Comparison of ENCODE assay signal across 34 cellular contexts in genomic region chr11:31295308-31295707, GRCh38.
"Had no signal": no experiment of that assay in that cellular context is flagged by ENCODE, and none has a peak within 500 bp of the region (broad histone marks: within the 10 kb centered on the region; RNA-seq: fewer than 3 reads in every experiment).

No MANE protein-coding gene starts in this region.

- DNase-seq: activated CD4-positive, alpha-beta memory T cell treated with anti-CD3 and anti-CD28 coated beads for 36 hours; activated CD4-positive, alpha-beta T cell treated with anti-CD3 and anti-CD28 coated beads for 4 hours; activated CD4-positive, alpha-beta T cell treated with anti-CD3 and anti-CD28 coated beads, Interleukin-2, amount 10 ng/mL, durations not matched to agents 24 days and 14 days; activated CD4-positive, alpha-beta T cell treated with anti-CD3 and anti-CD28 coated beads, Interleukin-2, amount 50 U/mL, for 1 hour; activated CD4-positive, alpha-beta T cell treated with anti-CD3 and anti-CD28 coated beads, Interleukin-2, amount 50 U/mL, for 4 hours; activated CD4-positive, CD25-positive, alpha-beta regulatory T cell treated with anti-CD3 and anti-CD28 coated beads, Interleukin-2, amount 50 U/mL, for 72 hours; activated CD8-positive, alpha-beta memory T cell treated with anti-CD3 and anti-CD28 coated beads, Interleukin-2, amount 50 U/mL, for 4 hours; activated CD8-positive, alpha-beta T cell treated with anti-CD3 and anti-CD28 coated beads for 36 hours; activated effector memory CD4-positive, alpha-beta T cell treated with anti-CD3 and anti-CD28 coated beads, Interleukin-2, amount 50 U/mL, for 16 hours; activated gamma-delta T cell treated with Interleukin-2 at 50 U/mL for 16 hours; activated naive CD4-positive, alpha-beta T cell; activated naive CD4-positive, alpha-beta T cell treated with anti-CD3 and anti-CD28 coated beads for 36 hours; activated naive CD4-positive, alpha-beta T cell treated with anti-CD3 and anti-CD28 coated beads, Interleukin-2, amount 50 U/mL, for 16 hours; activated naive CD8-positive, alpha-beta T cell treated with anti-CD3 and anti-CD28 coated beads for 36 hours; activated T-cell treated with anti-CD3 and anti-CD28 coated beads for 4 hours; activated T-cell treated with anti-CD3 and anti-CD28 coated beads, Interleukin-2, amount 50 U/mL, for 1 hour; activated T-cell treated with anti-CD3 and anti-CD28 coated beads, Interleukin-2, amount 50 U/mL, for 4 hours; activated T-cell treated with anti-CD3 and anti-CD28 coated beads, Interleukin-2, amount 50 U/mL, for 72 hours; adrenal gland; amniotic stem cell; aorta; body of pancreas; brain microvascular endothelial cell; central memory CD4-positive, alpha-beta T cell; T-helper 1 cell; T-helper 2 cell; T-helper 9 cell; WERI-Rb-1 had no signal

- H3K4me1 ChIP-seq: adrenal gland, body of pancreas, breast epithelium had no signal

- H3K27ac ChIP-seq: adrenal gland, body of pancreas, brain microvascular endothelial cell, breast epithelium, WERI-Rb-1 had no signal

- H3K4me3 ChIP-seq: adrenal gland, body of pancreas, breast epithelium had no signal

- FAIRE-seq: astrocyte, TTC549 had no signal

- ATAC-seq: activated CD8-positive, alpha-beta T cell treated with anti-CD3 and anti-CD28 coated beads for 36 hours; activated naive CD4-positive, alpha-beta T cell treated with anti-CD3 and anti-CD28 coated beads, Interleukin-2, amount 50 U/mL, for 72 hours; activated T-cell treated with anti-CD3 and anti-CD28 coated beads, Interleukin-2, amount 50 U/mL, for 4 hours; activated T-cell treated with anti-CD3 and anti-CD28 coated beads, Interleukin-2, amount 50 U/mL, for 72 hours; activated T-helper 17 cell treated with anti-CD3 and anti-CD28 coated beads, Interleukin-2, amount 50 U/mL, for 72 hours; body of pancreas; WTC11 had no signal

- H3K9me3 ChIP-seq: adrenal gland, body of pancreas, breast epithelium had no signal

- H3K27me3 ChIP-seq: adrenal gland, body of pancreas, brain microvascular endothelial cell, breast epithelium had no signal

- H3K36me3 ChIP-seq: adrenal gland, brain microvascular endothelial cell, breast epithelium, WERI-Rb-1 had no signal
